ENCODE assay signal across 37 cellular contexts in genomic region chr10:68280750-68281149, GRCh38. TPM values are rescaled to one million over a fixed set of nuclear protein-coding genes. Genes with fewer than 3 reads are reported as not detected.
"Had no signal": no experiment of that assay in that cellular context is flagged by ENCODE, and none has a peak within 500 bp of the region (broad histone marks: within the 10 kb centered on the region; RNA-seq: fewer than 3 reads in every experiment).

No MANE protein-coding gene starts in this region.

- H3K27ac ChIP-seq: ascending aorta, cardiac muscle cell, VCaP had no signal

- H3K4me3 Mint-ChIP-seq: activated B cell treated with CpG ODN at 0.5 μM for 24 hours; activated CD4-positive, alpha-beta memory T cell treated with anti-CD3 and anti-CD28 coated beads, Interleukin-2, amount 10 ng/mL, durations not matched to agents 7 days and 5 days; activated CD4-positive, alpha-beta T cell treated with anti-CD3 and anti-CD28 coated beads, Interleukin-2, amount 10 ng/mL, durations not matched to agents 24 days and 14 days; activated CD8-positive, alpha-beta memory T cell treated with anti-CD3 and anti-CD28 coated beads, Interleukin-2, amount 10 ng/mL, durations not matched to agents 7 days and 5 days; activated CD8-positive, alpha-beta T cell treated with anti-CD3 and anti-CD28 coated beads, Interleukin-2, amount 10 ng/mL, durations not matched to agents 7 days and 5 days; activated naive CD4-positive, alpha-beta T cell treated with anti-CD3 and anti-CD28 coated beads, Interleukin-2, amount 10 ng/mL, durations not matched to agents 7 days and 5 days; activated naive CD4-positive, alpha-beta T cell treated with anti-CD3 and anti-CD28 coated beads, Interleukin-2, amount 50 U/mL, for 24 hours; activated naive CD8-positive, alpha-beta T cell; activated naive CD8-positive, alpha-beta T cell treated with anti-CD3 and anti-CD28 coated beads, Interleukin-2, amount 10 ng/mL, durations not matched to agents 7 days and 5 days; activated naive CD8-positive, alpha-beta T cell treated with anti-CD3 and anti-CD28 coated beads, Interleukin-2, amount 50 U/mL, for 24 hours; activated T-cell treated with anti-CD3 and anti-CD28 coated beads, Interleukin-2, amount 50 U/mL, for 24 hours; brain; central memory CD8-positive, alpha-beta T cell; T-helper 1 cell treated with Interleukin-12 subunit alpha and Interleukin-12 subunit beta and Interleukin-4 antibody, amounts not matched to agents 30 μg/mL and 1 μg/mL, for 36 hours; T-helper 2 cell treated with Interferon-gamma antibody and Interleukin-4, amounts not matched to agents 5 μg/mL and 100 μg/mL, for 36 hours had no signal

- DNase-seq: activated B cell treated with CpG ODN at 0.5 μM for 24 hours; activated CD4-positive, alpha-beta memory T cell treated with anti-CD3 and anti-CD28 coated beads, Interleukin-2, amount 10 ng/mL, durations not matched to agents 7 days and 5 days; activated CD4-positive, alpha-beta T cell treated with anti-CD3 and anti-CD28 coated beads for 4 hours; activated CD4-positive, alpha-beta T cell treated with anti-CD3 and anti-CD28 coated beads, Interleukin-2, amount 10 ng/mL, durations not matched to agents 24 days and 14 days; activated CD4-positive, alpha-beta T cell treated with anti-CD3 and anti-CD28 coated beads, Interleukin-2, amount 50 U/mL, for 48 hours; activated CD4-positive, CD25-positive, alpha-beta regulatory T cell treated with anti-CD3 and anti-CD28 coated beads, Interleukin-2, amount 50 U/mL, for 72 hours; activated CD8-positive, alpha-beta memory T cell treated with anti-CD3 and anti-CD28 coated beads for 24 hours; activated CD8-positive, alpha-beta memory T cell treated with anti-CD3 and anti-CD28 coated beads, Interleukin-2, amount 10 ng/mL, durations not matched to agents 7 days and 5 days; activated CD8-positive, alpha-beta memory T cell treated with anti-CD3 and anti-CD28 coated beads, Interleukin-2, amount 50 U/mL, for 48 hours; activated CD8-positive, alpha-beta T cell treated with anti-CD3 and anti-CD28 coated beads, Interleukin-2, amount 10 ng/mL, durations not matched to agents 7 days and 5 days; activated effector memory CD4-positive, alpha-beta T cell treated with Interleukin-2 at 50 U/mL for 16 hours; activated gamma-delta T cell; activated naive CD4-positive, alpha-beta T cell treated with anti-CD3 and anti-CD28 coated beads, Interleukin-2, amount 10 ng/mL, durations not matched to agents 7 days and 5 days; activated naive CD4-positive, alpha-beta T cell treated with Interleukin-2 at 50 U/mL for 16 hours; activated naive CD8-positive, alpha-beta T cell treated with anti-CD3 and anti-CD28 coated beads, Interleukin-2, amount 10 ng/mL, durations not matched to agents 7 days and 5 days; activated naive CD8-positive, alpha-beta T cell treated with anti-CD3 and anti-CD28 coated beads, Interleukin-2, amount 50 U/mL, for 24 hours; activated T-cell treated with anti-CD3 and anti-CD28 coated beads, Interleukin-2, amount 50 U/mL, for 24 hours; activated T-cell treated with anti-CD3 and anti-CD28 coated beads, Interleukin-2, amount 50 U/mL, for 48 hours; amygdala; anterior cingulate cortex; caudate nucleus; cerebellar nuclear complex; T-helper 1 cell; T-helper 2 cell; T-helper 9 cell had no signal

- H3K27me3 Mint-ChIP-seq: activated B cell treated with CpG ODN at 0.5 μM for 24 hours; activated CD4-positive, alpha-beta memory T cell treated with anti-CD3 and anti-CD28 coated beads, Interleukin-2, amount 10 ng/mL, durations not matched to agents 7 days and 5 days; activated CD4-positive, alpha-beta T cell treated with anti-CD3 and anti-CD28 coated beads, Interleukin-2, amount 10 ng/mL, durations not matched to agents 24 days and 14 days; activated CD8-positive, alpha-beta memory T cell treated with anti-CD3 and anti-CD28 coated beads, Interleukin-2, amount 10 ng/mL, durations not matched to agents 7 days and 5 days; activated naive CD4-positive, alpha-beta T cell treated with anti-CD3 and anti-CD28 coated beads, Interleukin-2, amount 10 ng/mL, durations not matched to agents 7 days and 5 days; activated naive CD4-positive, alpha-beta T cell treated with anti-CD3 and anti-CD28 coated beads, Interleukin-2, amount 50 U/mL, for 24 hours; activated naive CD8-positive, alpha-beta T cell; activated naive CD8-positive, alpha-beta T cell treated with anti-CD3 and anti-CD28 coated beads, Interleukin-2, amount 50 U/mL, for 24 hours; activated T-cell treated with anti-CD3 and anti-CD28 coated beads, Interleukin-2, amount 50 U/mL, for 24 hours; central memory CD8-positive, alpha-beta T cell had no signal

- H3K4me1 Mint-ChIP-seq: activated B cell treated with CpG ODN at 0.5 μM for 24 hours; activated CD4-positive, alpha-beta memory T cell treated with anti-CD3 and anti-CD28 coated beads, Interleukin-2, amount 10 ng/mL, durations not matched to agents 7 days and 5 days; activated CD4-positive, alpha-beta T cell treated with anti-CD3 and anti-CD28 coated beads, Interleukin-2, amount 10 ng/mL, durations not matched to agents 24 days and 14 days; activated naive CD4-positive, alpha-beta T cell treated with anti-CD3 and anti-CD28 coated beads, Interleukin-2, amount 10 ng/mL, durations not matched to agents 7 days and 5 days; central memory CD8-positive, alpha-beta T cell had no signal

- ATAC-seq: activated CD8-positive, alpha-beta memory T cell treated with anti-CD3 and anti-CD28 coated beads, Interleukin-2, amount 10 ng/mL, durations not matched to agents 7 days and 5 days; activated CD8-positive, alpha-beta T cell treated with anti-CD3 and anti-CD28 coated beads, Interleukin-2, amount 10 ng/mL, durations not matched to agents 7 days and 5 days; activated naive CD8-positive, alpha-beta T cell treated with anti-CD3 and anti-CD28 coated beads, Interleukin-2, amount 50 U/mL, for 24 hours had no signal

- H3K4me1 ChIP-seq: ascending aorta had no signal

- FAIRE-seq: bronchial epithelial cell, TTC549 had no signal

- H3K27me3 ChIP-seq: ascending aorta, cardiac muscle cell had no signal

- H3K4me3 ChIP-seq: ascending aorta, cardiac muscle cell had no signal

- H3K36me3 Mint-ChIP-seq: activated naive CD4-positive, alpha-beta T cell treated with anti-CD3 and anti-CD28 coated beads, Interleukin-2, amount 10 ng/mL, durations not matched to agents 7 days and 5 days; activated naive CD8-positive, alpha-beta T cell treated with anti-CD3 and anti-CD28 coated beads, Interleukin-2, amount 10 ng/mL, durations not matched to agents 7 days and 5 days had no signal

- H3K27ac Mint-ChIP-seq: activated B cell treated with CpG ODN at 0.5 μM for 24 hours; activated CD4-positive, alpha-beta memory T cell treated with anti-CD3 and anti-CD28 coated beads, Interleukin-2, amount 10 ng/mL, durations not matched to agents 7 days and 5 days; activated CD4-positive, alpha-beta T cell treated with anti-CD3 and anti-CD28 coated beads, Interleukin-2, amount 10 ng/mL, durations not matched to agents 24 days and 14 days; activated CD8-positive, alpha-beta memory T cell treated with anti-CD3 and anti-CD28 coated beads, Interleukin-2, amount 10 ng/mL, durations not matched to agents 7 days and 5 days; activated CD8-positive, alpha-beta T cell treated with anti-CD3 and anti-CD28 coated beads, Interleukin-2, amount 10 ng/mL, durations not matched to agents 7 days and 5 days; activated naive CD4-positive, alpha-beta T cell treated with anti-CD3 and anti-CD28 coated beads, Interleukin-2, amount 10 ng/mL, durations not matched to agents 7 days and 5 days; activated naive CD4-positive, alpha-beta T cell treated with anti-CD3 and anti-CD28 coated beads, Interleukin-2, amount 50 U/mL, for 24 hours; activated naive CD8-positive, alpha-beta T cell; activated naive CD8-positive, alpha-beta T cell treated with anti-CD3 and anti-CD28 coated beads, Interleukin-2, amount 10 ng/mL, durations not matched to agents 7 days and 5 days; activated naive CD8-positive, alpha-beta T cell treated with anti-CD3 and anti-CD28 coated beads, Interleukin-2, amount 50 U/mL, for 24 hours; activated T-cell treated with anti-CD3 and anti-CD28 coated beads, Interleukin-2, amount 50 U/mL, for 24 hours; activated T-helper 2 cell treated with anti-CD3 and anti-CD28 coated beads, Interferon-gamma antibody, Interleukin-2, Interleukin-4, amounts not matched to agents 10 μg/mL and 5 μg/mL and 100 μg/mL, durations not matched to agents 14 hours and 24 hours and 36 hours; brain; T-helper 1 cell treated with Interleukin-12 subunit alpha and Interleukin-12 subunit beta and Interleukin-4 antibody, amounts not matched to agents 30 μg/mL and 1 μg/mL, for 36 hours; T-helper 2 cell treated with Interferon-gamma antibody and Interleukin-4, amounts not matched to agents 5 μg/mL and 100 μg/mL, for 36 hours had no signal

- H3K36me3 ChIP-seq: ascending aorta, cardiac muscle cell had no signal

RNA-seq across cellular contexts. Expression of gene ATOH7, which starts 48.8 kb away (rescaled TPM):
- total RNA-seq: activated B cell treated with CpG ODN at 0.5 μM for 24 hours; activated CD4-positive, alpha-beta memory T cell treated with anti-CD3 and anti-CD28 coated beads, Interleukin-2, amount 10 ng/mL, durations not matched to agents 7 days and 5 days; activated CD4-positive, alpha-beta T cell treated with anti-CD3 and anti-CD28 coated beads, Interleukin-2, amount 10 ng/mL, durations not matched to agents 24 days and 14 days; activated CD8-positive, alpha-beta memory T cell treated with anti-CD3 and anti-CD28 coated beads, Interleukin-2, amount 10 ng/mL, durations not matched to agents 7 days and 5 days; activated CD8-positive, alpha-beta T cell treated with anti-CD3 and anti-CD28 coated beads, Interleukin-2, amount 10 ng/mL, durations not matched to agents 7 days and 5 days; activated naive CD8-positive, alpha-beta T cell treated with anti-CD3 and anti-CD28 coated beads, Interleukin-2, amount 10 ng/mL, durations not matched to agents 7 days and 5 days; activated T-helper 2 cell treated with anti-CD3 and anti-CD28 coated beads, Interferon-gamma antibody, Interleukin-2, Interleukin-4, amounts not matched to agents 10 μg/mL and 5 μg/mL and 100 μg/mL, durations not matched to agents 14 hours and 24 hours and 36 hours; ascending aorta; bronchial epithelial cell; cardiac muscle cell had no signal
